18 cellular contexts compared by ENCODE assay signal in genomic region chr4:139839664-139840063, GRCh38.
"Had no signal": no experiment of that assay in that cellular context is flagged by ENCODE, and none has a peak within 500 bp of the region (broad histone marks: within the 10 kb centered on the region; RNA-seq: fewer than 3 reads in every experiment).

No MANE protein-coding gene starts in this region.

- H3K4me3 ChIP-seq: adrenal gland, ascending aorta, esophagus muscularis mucosa, prostate gland, thyroid gland had no signal

- H3K27me3 ChIP-seq: adrenal gland, ascending aorta, esophagus muscularis mucosa, thyroid gland had no signal

- H3K27ac Mint-ChIP-seq: activated naive CD8-positive, alpha-beta T cell; activated T-cell treated with anti-CD3 and anti-CD28 coated beads, Interleukin-2, amount 50 U/mL, for 24 hours; activated T-helper 17 cell treated with anti-CD3 and anti-CD28 coated beads, Interleukin-2, amount 50 U/mL, for 72 hours; stimulated activated naive CD8-positive, alpha-beta T cell treated with anti-CD3 and anti-CD28 coated beads, Interleukin-15, Interleukin-2, amounts not matched to agents 100 ng/mL and 50 ng/mL, for 24 hours; WTC11 had no signal

- H3K9me3 Mint-ChIP-seq: activated T-cell treated with anti-CD3 and anti-CD28 coated beads, Interleukin-2, amount 50 U/mL, for 24 hours; activated T-helper 17 cell treated with anti-CD3 and anti-CD28 coated beads, Interleukin-2, amount 50 U/mL, for 72 hours; stimulated activated naive CD8-positive, alpha-beta T cell treated with anti-CD3 and anti-CD28 coated beads, Interleukin-15, Interleukin-2, amounts not matched to agents 100 ng/mL and 50 ng/mL, for 24 hours; WTC11 had no signal

- H3K27me3 Mint-ChIP-seq: activated naive CD8-positive, alpha-beta T cell; activated T-cell treated with anti-CD3 and anti-CD28 coated beads, Interleukin-2, amount 50 U/mL, for 24 hours; activated T-helper 17 cell treated with anti-CD3 and anti-CD28 coated beads, Interleukin-2, amount 50 U/mL, for 72 hours; stimulated activated naive CD8-positive, alpha-beta T cell treated with anti-CD3 and anti-CD28 coated beads, Interleukin-15, Interleukin-2, amounts not matched to agents 100 ng/mL and 50 ng/mL, for 24 hours had no signal

- H3K4me1 ChIP-seq: adrenal gland, ascending aorta, prostate gland had no signal

- H3K36me3 ChIP-seq: adrenal gland, ascending aorta, esophagus muscularis mucosa, prostate gland, thyroid gland had no signal

- ATAC-seq: activated T-helper 17 cell treated with anti-CD3 and anti-CD28 coated beads, Interleukin-2, amount 50 U/mL, for 72 hours; left cardiac atrium; WTC11 had no signal

- H3K27ac ChIP-seq: adrenal gland, ascending aorta, esophagus muscularis mucosa, prostate gland, thyroid gland had no signal

- H3K36me3 Mint-ChIP-seq: WTC11 had no signal

- H3K4me3 Mint-ChIP-seq: activated naive CD8-positive, alpha-beta T cell; activated T-cell treated with anti-CD3 and anti-CD28 coated beads, Interleukin-2, amount 50 U/mL, for 24 hours; activated T-helper 17 cell treated with anti-CD3 and anti-CD28 coated beads, Interleukin-2, amount 50 U/mL, for 72 hours; stimulated activated naive CD8-positive, alpha-beta T cell treated with anti-CD3 and anti-CD28 coated beads, Interleukin-15, Interleukin-2, amounts not matched to agents 100 ng/mL and 50 ng/mL, for 24 hours; WTC11 had no signal

- H3K4me1 Mint-ChIP-seq: activated T-helper 17 cell treated with anti-CD3 and anti-CD28 coated beads, Interleukin-2, amount 50 U/mL, for 72 hours had no signal

- H3K9me3 ChIP-seq: adrenal gland, ascending aorta, esophagus muscularis mucosa, prostate gland, thyroid gland had no signal

- DNase-seq: activated CD8-positive, alpha-beta memory T cell treated with anti-CD3 and anti-CD28 coated beads for 24 hours; activated CD8-positive, alpha-beta memory T cell treated with anti-CD3 and anti-CD28 coated beads, Interleukin-2, amount 50 U/mL, for 4 hours; activated T-cell treated with anti-CD3 and anti-CD28 coated beads, Interleukin-2, amount 50 U/mL, for 24 hours; adrenal gland; central memory CD4-positive, alpha-beta T cell; effector memory CD4-positive, alpha-beta T cell; islet precursor cell; left cardiac atrium; substantia nigra; T-helper 9 cell; thyroid gland had no signal
